12 cellular contexts compared by ENCODE assay signal in genomic region chr11:80990885-80991284, GRCh38.
"Had no signal": no experiment of that assay in that cellular context is flagged by ENCODE, and none has a peak within 500 bp of the region (broad histone marks: within the 10 kb centered on the region; RNA-seq: fewer than 3 reads in every experiment).

No MANE protein-coding gene starts in this region.

- H3K27ac ChIP-seq: GM23248, HL-60, KMS-11 had no signal

- FAIRE-seq: H54, HTR-8/SVneo had no signal

- DNase-seq: GM23248, GOT3, H9, HCEC 1CT, HFFc6, IMR-90, Karpas-422, KBM-7 had no signal

- H3K9ac ChIP-seq: GM23248, KMS-11 had no signal

- H2AFZ ChIP-seq: GM23248 had no signal

- H3K4me3 ChIP-seq: GM23248 had no signal

- H3K4me2 ChIP-seq: KMS-11 had no signal
